ENCODE assay signal across 1 cellular context in the genomic region with DNA sequence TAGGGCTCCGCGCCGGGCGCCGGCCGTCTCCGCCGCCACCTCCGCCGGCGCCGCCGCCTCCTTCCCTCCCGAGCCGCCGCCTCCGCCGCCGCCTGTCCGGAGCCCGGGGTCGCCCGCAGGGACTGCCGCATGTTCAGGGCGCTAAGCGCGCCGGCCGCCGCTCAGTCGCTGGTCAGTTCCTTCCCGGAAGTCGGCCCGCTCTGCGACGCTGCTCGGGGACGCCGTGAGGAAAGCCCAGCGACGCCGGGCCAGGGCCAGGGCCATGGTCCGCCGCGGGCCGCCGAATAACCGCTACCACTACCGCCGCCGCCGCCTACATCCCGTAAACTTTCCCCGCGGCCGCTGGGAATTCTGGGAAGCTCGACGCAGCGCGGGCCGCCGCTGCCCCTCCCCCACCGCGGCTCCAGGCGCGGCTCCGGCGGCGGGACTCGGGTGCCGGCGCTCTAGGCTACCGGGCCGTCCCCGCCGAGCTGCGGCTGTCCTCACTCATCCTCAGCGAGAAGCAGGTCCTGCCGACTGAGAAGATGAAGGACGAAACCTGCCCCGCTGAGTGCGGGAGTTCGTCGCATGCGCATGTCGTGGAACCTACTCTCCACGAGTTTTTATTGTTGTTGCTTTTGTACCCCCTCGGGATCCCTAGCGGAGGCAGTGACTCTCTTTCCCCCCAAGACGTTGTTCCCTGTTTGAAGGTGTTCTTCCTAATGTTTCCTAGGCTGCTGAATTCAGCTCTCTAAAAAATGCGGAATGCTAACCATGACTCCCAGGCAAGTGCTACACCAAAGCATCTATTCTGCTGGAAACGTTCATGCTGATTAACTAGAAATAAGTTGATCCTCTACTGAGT.
TF ChIP-seq lines count a peak whose summit lies in the region.

A gene (minus strand): TSS at position 299 of the 844 bp plus-strand sequence. CDS start 339 bp downstream, outside the sequence.

TF ChIP-seq in GM23338, 12 proteins besides CTCF, POLR2A, EP300 and RAD21:
- TF ChIP-seq, protein P1, sequence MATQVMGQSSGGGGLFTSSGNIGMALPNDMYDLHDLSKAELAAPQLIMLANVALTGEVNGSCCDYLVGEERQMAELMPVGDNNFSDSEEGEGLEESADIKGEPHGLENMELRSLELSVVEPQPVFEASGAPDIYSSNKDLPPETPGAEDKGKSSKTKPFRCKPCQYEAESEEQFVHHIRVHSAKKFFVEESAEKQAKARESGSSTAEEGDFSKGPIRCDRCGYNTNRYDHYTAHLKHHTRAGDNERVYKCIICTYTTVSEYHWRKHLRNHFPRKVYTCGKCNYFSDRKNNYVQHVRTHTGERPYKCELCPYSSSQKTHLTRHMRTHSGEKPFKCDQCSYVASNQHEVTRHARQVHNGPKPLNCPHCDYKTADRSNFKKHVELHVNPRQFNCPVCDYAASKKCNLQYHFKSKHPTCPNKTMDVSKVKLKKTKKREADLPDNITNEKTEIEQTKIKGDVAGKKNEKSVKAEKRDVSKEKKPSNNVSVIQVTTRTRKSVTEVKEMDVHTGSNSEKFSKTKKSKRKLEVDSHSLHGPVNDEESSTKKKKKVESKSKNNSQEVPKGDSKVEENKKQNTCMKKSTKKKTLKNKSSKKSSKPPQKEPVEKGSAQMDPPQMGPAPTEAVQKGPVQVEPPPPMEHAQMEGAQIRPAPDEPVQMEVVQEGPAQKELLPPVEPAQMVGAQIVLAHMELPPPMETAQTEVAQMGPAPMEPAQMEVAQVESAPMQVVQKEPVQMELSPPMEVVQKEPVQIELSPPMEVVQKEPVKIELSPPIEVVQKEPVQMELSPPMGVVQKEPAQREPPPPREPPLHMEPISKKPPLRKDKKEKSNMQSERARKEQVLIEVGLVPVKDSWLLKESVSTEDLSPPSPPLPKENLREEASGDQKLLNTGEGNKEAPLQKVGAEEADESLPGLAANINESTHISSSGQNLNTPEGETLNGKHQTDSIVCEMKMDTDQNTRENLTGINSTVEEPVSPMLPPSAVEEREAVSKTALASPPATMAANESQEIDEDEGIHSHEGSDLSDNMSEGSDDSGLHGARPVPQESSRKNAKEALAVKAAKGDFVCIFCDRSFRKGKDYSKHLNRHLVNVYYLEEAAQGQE (IDR thresholded peaks at IDR 0.05; ENCODE audit: unreplicated experiment) = no peak
- TF ChIP-seq ZNF331 (CRISPR knock-in tag; IDR thresholded peaks at IDR 0.05; ENCODE audit: low read depth) (no peak), EZH2phosphoT487 (IDR thresholded peaks at IDR 0.05; ENCODE audit: unreplicated experiment) (no peak), CREB1 (CRISPR knock-in tag; IDR thresholded peaks at IDR 0.05; ENCODE audit: low read depth) (peak; percentile 80), NANOG (IDR thresholded peaks at IDR 0.05; ENCODE audit: borderline replicate concordance) (no peak), POLR2AphosphoS5 (IDR thresholded peaks at IDR 0.05; ENCODE audit: low read depth) (peak; percentile 93), STAT1 (IDR thresholded peaks at IDR 0.05; ENCODE audit: unreplicated experiment) (no peak)
TF ChIP-seq in GM23338: peak in this region for 2.
